8 cellular contexts compared by ENCODE assay signal in the genomic region with DNA sequence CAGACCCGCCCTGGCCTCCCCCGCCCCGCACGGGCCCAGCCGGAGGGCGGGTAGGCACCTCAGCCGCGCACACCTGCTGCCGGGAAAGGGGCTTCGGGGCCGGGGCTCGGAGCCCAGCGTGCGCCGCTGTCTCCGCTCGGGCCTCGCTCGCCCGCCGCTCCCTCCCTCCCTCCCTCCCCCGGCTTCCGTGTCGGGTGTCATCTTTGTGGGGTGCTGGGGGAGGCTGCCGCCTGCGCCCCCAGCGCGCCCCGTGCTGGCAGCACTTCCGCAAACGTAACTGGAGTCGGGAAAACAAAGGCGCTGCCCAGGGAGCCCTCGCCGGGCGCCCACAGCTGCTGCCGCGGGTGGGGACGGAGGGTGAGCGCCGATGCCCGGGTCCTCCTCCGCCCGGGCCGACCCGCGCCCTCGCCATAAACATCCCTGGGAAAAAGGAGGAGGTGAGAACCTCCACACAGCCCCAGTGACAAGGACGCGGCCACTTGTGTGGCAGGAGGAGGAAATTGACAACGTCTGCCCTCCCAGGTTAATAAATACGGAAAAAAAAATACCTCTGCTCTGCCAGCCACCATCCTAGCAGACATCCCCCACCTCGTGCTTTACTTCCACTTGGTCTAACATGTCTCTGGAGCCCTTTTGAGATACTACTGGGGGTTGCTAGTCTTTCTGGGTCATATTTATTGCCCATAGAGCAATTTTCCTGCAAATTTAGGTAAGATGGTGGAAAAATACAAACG. TPM values are rescaled to one million over a fixed set of nuclear protein-coding genes. Genes with fewer than 3 reads are reported as not detected.
DNase-seq lines count a peak whose midpoint lies in the region; ATAC-seq and TF ChIP-seq lines count a peak whose summit lies in the region.

No MANE protein-coding gene starts in this region.

- H3K36me3 ChIP-seq in H7 (replicated peaks; ENCODE audit: control insufficient read depth, insufficient read depth, low read length) (no peaks in the 10 kb centered on the region), Loucy (ENCODE audit: insufficient read depth, low read length) (no peaks in the 10 kb centered on the region), body of pancreas (replicated peaks in 1 of 2; ENCODE audit: insufficient read depth in 1 of 2, low read depth in 2 of 2) (no peaks in the 10 kb centered on the region), smooth muscle cell (ENCODE audit: low read depth) (no peaks in the 10 kb centered on the region)

- H3K27ac ChIP-seq in body of pancreas (peak overlapping the region; percentile 76 to 94 (median 88)), smooth muscle cell (ENCODE audit: low read depth) (no peak overlapping the region)

- peaks cover 58% of the 10 kb centered on the region for H3K4me1 ChIP-seq in Loucy (ENCODE audit: insufficient read depth, low read length, poor library complexity, severe bottlenecking)
- H3K4me1 ChIP-seq in body of pancreas: peaks cover 41% of the 10 kb centered on the region
- H3K4me1 ChIP-seq in smooth muscle cell (ENCODE audit: low read depth): peaks cover 4% of the 10 kb centered on the region

- H3K9me3 ChIP-seq in Loucy (ENCODE audit: insufficient read depth, low read depth, low read length) (no peaks in the 10 kb centered on the region), body of pancreas (no peaks in the 10 kb centered on the region), smooth muscle cell (replicated peaks; ENCODE audit: low read depth) (no peaks in the 10 kb centered on the region)

- peaks cover 11% of the 10 kb centered on the region; the same call in 1 of the 2 replicates for H3F3A ChIP-seq in Loucy (ENCODE audit: low read depth)
- H3F3A ChIP-seq in smooth muscle cell (ENCODE audit: low read depth): no peaks in the 10 kb centered on the region

- peak; percentile 55 to 77 (median 64) for TF ChIP-seq POLR2A in body of pancreas (IDR thresholded peaks at IDR 0.05)

- TF ChIP-seq CTCF in GM10266 (IDR thresholded peaks at IDR 0.05; ENCODE audit: control insufficient read depth, insufficient read depth, low read depth, missing control alignments) (no peak), Loucy (conservative IDR thresholded peaks at IDR 0.05; ENCODE audit: low read length) (no peak), body of pancreas (IDR thresholded peaks at IDR 0.05) (no peak), smooth muscle cell (IDR thresholded peaks at IDR 0.05; ENCODE audit: borderline replicate concordance, insufficient read depth, poor library complexity, severe bottlenecking) (no peak)

- H3K27me3 ChIP-seq in H7 (ENCODE audit: control insufficient read depth, insufficient read depth, low read length) (peaks cover 37% of the 10 kb centered on the region), Loucy (ENCODE audit: insufficient read depth, low read length, poor library complexity, severe bottlenecking) (no peaks in the 10 kb centered on the region), body of pancreas (no peaks in the 10 kb centered on the region), smooth muscle cell (ENCODE audit: low read depth) (peaks cover 66% of the 10 kb centered on the region)

- H3K4me3 ChIP-seq in H7 (ENCODE audit: insufficient read depth, low read depth, low read length): peak overlapping the region; percentile 55
- H3K4me3 ChIP-seq in Loucy (ENCODE audit: low read length, poor library complexity, severe bottlenecking): peak overlapping the region; percentile 93
- H3K4me3 ChIP-seq in body of pancreas: peak overlapping the region; percentile 67 to 92
- H3K4me3 ChIP-seq in smooth muscle cell: peak overlapping the region; percentile 73

- ATAC-seq in body of pancreas: peak; percentile 75

- peak overlapping the region; percentile 97 for H3K4me2 ChIP-seq in Loucy (ENCODE audit: low read depth, low read length, poor library complexity, severe bottlenecking)
- peak overlapping the region; percentile 96 for H3K4me2 ChIP-seq in smooth muscle cell

- no peaks in the 10 kb centered on the region for H3K9me2 ChIP-seq in Loucy (replicated peaks; ENCODE audit: low read depth, low read length)

- DNase-seq in GM10266 (ENCODE audit: extremely low spot score): peak; percentile 82
- peak; percentile 78 for DNase-seq in H7
- DNase-seq in T-helper 22 cell (ENCODE audit: low read depth): peak; percentile 77
- peak; percentile 57 to 72 (median 70) for DNase-seq in body of pancreas
- peak; percentile 46 for DNase-seq in iPS-NIHi7 (ENCODE audit: extremely low spot score)
- no peak for DNase-seq in smooth muscle cell (lab: John Stamatoyannopoulos, UW; ENCODE audit: unreplicated experiment)
- no peak for DNase-seq in T1000 (lab: John Stamatoyannopoulos, UW)

- 0 to 1% methylated on average over 13 to 48 of the region's 54 CpGs for WGBS in body of pancreas, 2 donors
- 1% methylated on average over 17 of the region's 54 CpGs for WGBS in smooth muscle cell (ENCODE audit: low lambda C conversion rate)

- H3K79me2 ChIP-seq in Loucy (ENCODE audit: insufficient read depth, low read length) (peaks cover 50% of the 10 kb centered on the region), smooth muscle cell (ENCODE audit: low read depth) (no peaks in the 10 kb centered on the region)

- intact Hi-C loops in body of pancreas (cut with DNase I): no loop called here

- H3K9ac ChIP-seq in Loucy (ENCODE audit: low read depth, low read length, poor library complexity, severe bottlenecking): peak overlapping the region; percentile 94
- no peak overlapping the region for H3K9ac ChIP-seq in smooth muscle cell (ENCODE audit: low read depth)

- H2AFZ ChIP-seq in Loucy (ENCODE audit: low read length) (peak overlapping the region; percentile 96), smooth muscle cell (ENCODE audit: low read depth) (peak overlapping the region; percentile 95)

- H4K20me1 ChIP-seq in Loucy (ENCODE audit: insufficient read depth, low read length, poor library complexity, severe bottlenecking) (no peaks in the 10 kb centered on the region), smooth muscle cell (ENCODE audit: low read depth) (no peaks in the 10 kb centered on the region)

RNA-seq across cellular contexts. Expression of gene MFSD6, which starts 0.6 kb away (rescaled TPM):
- 0.63 and 1.6 TPM in 2 replicates for total RNA-seq in H7 (2014; rRNA removed; shearing (Covaris generic))
- 10 to 100 TPM; 38.7 to 46.8 TPM for total RNA-seq in body of pancreas
- 3.6 and 5.1 TPM in 2 replicates for total RNA-seq in smooth muscle cell
- polyA plus RNA-seq in smooth muscle cell: 1.2 and 1.7 TPM in 2 replicates

Comparison
In these comparisons a context has a peak if more than half of its experiments do, and no peak if none do; other contexts are left out.
1. DNase-seq: peak in GM10266 (single experiment), H7 (single experiment), T-helper 22 cell (single experiment), body of pancreas (4 of 4) and iPS-NIHi7 (single experiment); none in smooth muscle cell (single experiment) and T1000 (single experiment).
2. Peak in every context shown above with its lines, with median percentiles within 50 percentile points of each other: H3K4me3 ChIP-seq.